22 cellular contexts compared by ENCODE assay signal in genomic region chr12:93191461-93191860, GRCh38.
DNase-seq lines count a peak whose midpoint lies in the region; ATAC-seq, FAIRE-seq and TF ChIP-seq lines count a peak whose summit lies in the region.
"Had no signal": no experiment of that assay in that cellular context is flagged by ENCODE, and none has a peak within 500 bp of the region (broad histone marks: within the 10 kb centered on the region; RNA-seq: fewer than 3 reads in every experiment).

No MANE protein-coding gene starts in this region.

- H3K27me3 ChIP-seq in GM23248 (replicated peaks; ENCODE audit: insufficient read depth) (no peaks in the 10 kb centered on the region), GM12878 (replicated peaks in 1 of 2; ENCODE audit: control insufficient read depth in 2 of 2, insufficient read depth in 2 of 2, low read length in 1 of 2) (no peaks in the 10 kb centered on the region), gastroesophageal sphincter (no peaks in the 10 kb centered on the region), skeletal muscle tissue (ENCODE audit: control insufficient read depth in 3 of 3, insufficient read depth in 3 of 3, low read length in 3 of 3) (no peaks in the 10 kb centered on the region)
- H3K27me3 ChIP-seq: body of pancreas had no signal

- TF ChIP-seq POLR2A in GM12878 (IDR thresholded peaks at IDR 0.05; ENCODE audit: low read depth, low read length) (no peak), gastroesophageal sphincter (IDR thresholded peaks at IDR 0.05) (no peak)

- no peaks in the 10 kb centered on the region for H3K9me2 ChIP-seq in GM23248 (ENCODE audit: insufficient read depth)

- H4K20me1 ChIP-seq in GM23248 (ENCODE audit: insufficient read depth) = no peaks in the 10 kb centered on the region
- no peaks in the 10 kb centered on the region for H4K20me1 ChIP-seq in GM12878 (ENCODE audit: control insufficient read depth, insufficient read depth)

- WGBS in GM23248 (ENCODE audit: low coverage in 1 of 2, low lambda C conversion rate in 2 of 2, missing lambda C conversion rate in 2 of 2), 2 experiments = 1 to 5% methylated on average over 2 of the region's 2 CpGs
- WGBS in GM12878 (ENCODE audit: insufficient coverage, insufficient replicate concordance, low lambda C conversion rate, missing lambda C conversion rate) = 50% methylated on average over 2 of the region's 2 CpGs
- 6 to 9% methylated on average over 2 of the region's 2 CpGs for WGBS in gastroesophageal sphincter (ENCODE audit: low coverage in 1 of 2), 2 donors

- TF ChIP-seq EP300 in GM12878 (IDR thresholded peaks at IDR 0.05; ENCODE audit: borderline replicate concordance in 1 of 2, control insufficient read depth in 1 of 2, low read depth in 2 of 2, low read length in 2 of 2) (no peak), gastroesophageal sphincter (IDR thresholded peaks at IDR 0.05) (no peak)

- intact Hi-C loops in GM12878 (cut with micrococcal nuclease; ENCODE audit: unreplicated experiment) = no loop called here

- no TSS peak for BruUV-seq in GM12878 (replicated peaks; lab: Mats Ljungman, UMichigan)

- no peak for TF ChIP-seq CTCF in GM12878 (IDR thresholded peaks at IDR 0.05 in 2 of 3, conservative IDR thresholded peaks at IDR 0.05 in 1 of 3; ENCODE audit: control insufficient read depth in 2 of 3, extremely low read depth in 1 of 3, insufficient read depth in 1 of 3, low read depth in 3 of 3, low read length in 3 of 3)
- no peak for TF ChIP-seq CTCF in gastroesophageal sphincter (IDR thresholded peaks at IDR 0.05)

- H2AFZ ChIP-seq in GM23248 (peak overlapping the region; percentile 27; the same call in 1 of the 2 replicates), GM12878 (ENCODE audit: control insufficient read depth, low read depth, low read length) (no peak overlapping the region)

- H3K4me2 ChIP-seq in GM23248 (ENCODE audit: unreplicated experiment) = peak overlapping the region; percentile 55
- H3K4me2 ChIP-seq in GM12878 (ENCODE audit: control insufficient read depth, insufficient read depth) = no peak overlapping the region

- POLR2A ChIA-PET in GM12878 (lab: Charles Lee) = interaction anchor here (0.6 to 1.5 kb wide), 3 partner anchors 22 to 85 kb away, joined by 3 to 4 read pairs (median 3); no protein-coding TSS in a partner anchor

- H3K9me3 ChIP-seq in GM23248 (ENCODE audit: low read depth) (no peaks in the 10 kb centered on the region), GM12878 (replicated peaks; ENCODE audit: control insufficient read depth, insufficient read depth, low read length) (peaks cover 3% of the 10 kb centered on the region; the same call in 2 of the 3 replicates), gastroesophageal sphincter (no peaks in the 10 kb centered on the region), skeletal muscle tissue (ENCODE audit: control insufficient read depth in 3 of 3, low read length in 3 of 3) (no peaks in the 10 kb centered on the region)
- H3K9me3 ChIP-seq: body of pancreas had no signal

- TF ChIP-seq RAD21 in GM12878 (IDR thresholded peaks at IDR 0.05; ENCODE audit: insufficient read depth, low read depth, low read length) = no peak

- in situ Hi-C loops in GM23248 (cut with MboI) (no loop called here), GM12878 (cut with MboI) (no loop called here)

- ATAC-seq in GM12878 (no peak), gastroesophageal sphincter (no peak)
- ATAC-seq: body of pancreas; naive thymus-derived CD8-positive, alpha-beta T cell; stimulated activated effector memory CD8-positive, alpha-beta T cell treated with anti-CD3 and anti-CD28 coated beads, Interleukin-12 subunit alpha, Interleukin-12 subunit beta, amount 100 ng/mL, for 72 hours had no signal

- peak overlapping the region; percentile 54 for H3K27ac ChIP-seq in GM23248
- no peak overlapping the region for H3K27ac ChIP-seq in GM12878 (ENCODE audit: control insufficient read depth, insufficient read depth)
- peak overlapping the region; percentile 41 to 86 (median 82) for H3K27ac ChIP-seq in gastroesophageal sphincter
- peak overlapping the region; percentile 67 for H3K27ac ChIP-seq in skeletal muscle tissue (ENCODE audit: low read depth, low read length)
- H3K27ac ChIP-seq: body of pancreas, VCaP had no signal

- H3K4me1 ChIP-seq in GM23248 (ENCODE audit: insufficient read depth) = peaks cover 20% of the 10 kb centered on the region
- no peaks in the 10 kb centered on the region for H3K4me1 ChIP-seq in GM12878 (ENCODE audit: control insufficient read depth, insufficient read depth, low read length)
- peaks cover 0 to 20% (median 6%) of the 10 kb centered on the region in 3 donors for H3K4me1 ChIP-seq in gastroesophageal sphincter
- H3K4me1 ChIP-seq in skeletal muscle tissue (ENCODE audit: control insufficient read depth in 3 of 3, insufficient read depth in 3 of 3, low read length in 3 of 3) = peaks cover 22% of the 10 kb centered on the region in 3 donors
- H3K4me1 ChIP-seq: body of pancreas had no signal

- CTCF ChIA-PET in GM12878 (lab: Yijun Ruan, JAX) = interaction anchor here (0.6 to 1.3 kb wide), 6 partner anchors 15 to 204 kb away, joined by 3 to 5 read pairs (median 3); no protein-coding TSS in a partner anchor

- H3K4me3 ChIP-seq in GM23248 (peak overlapping the region; percentile 39), GM12878 (no peak overlapping the region), gastroesophageal sphincter (no peak overlapping the region), skeletal muscle tissue (ENCODE audit: low read length in 3 of 3) (peak overlapping the region in 1 of 3 donors; percentile 38)
- H3K4me3 ChIP-seq: body of pancreas had no signal

- DNase-seq in GM23248 (peak; percentile 45), GM12878 (ENCODE audit: low read depth, low spot score) (no peak), DMS114 treated with DMSO at 0.1 percent for 48 hours (lab: John Stamatoyannopoulos, UW; ENCODE audit: unreplicated experiment) (no peak), AML-193 (lab: John Stamatoyannopoulos, UW) (no peak), NCI-H187 treated with DMSO at 0.1 percent for 48 hours (lab: John Stamatoyannopoulos, UW) (no peak), cerebellar nuclear complex (lab: John Stamatoyannopoulos, UW) (no peak)
- DNase-seq: activated CD4-positive, alpha-beta T cell treated with anti-CD3 and anti-CD28 coated beads for 48 hours; activated effector memory CD4-positive, alpha-beta T cell treated with anti-CD3 and anti-CD28 coated beads, Interleukin-2, amount 50 U/mL, for 16 hours; activated naive CD8-positive, alpha-beta T cell treated with anti-CD3 and anti-CD28 coated beads, Interleukin-2, amount 10 ng/mL, durations not matched to agents 7 days and 5 days; activated T-cell treated with anti-CD3 and anti-CD28 coated beads, Interleukin-2, amount 50 U/mL, for 1 hour; body of pancreas; effector memory CD4-positive, alpha-beta T cell; islet precursor cell; naive thymus-derived CD8-positive, alpha-beta T cell; stimulated activated CD4-positive, alpha-beta T cell treated with anti-CD3 and anti-CD28 coated beads, Interleukin-4, amount 100 ng/mL, for 1 hour; T-helper 2 cell had no signal

- SMC1A ChIA-PET in GM12878 (lab: Charles Lee; ENCODE audit: uncharacterized antibody, unreplicated experiment) = interaction anchor here (0.5 to 2.1 kb wide), 10 partner anchors 9 to 288 kb away, joined by 3 to 6 read pairs (median 4); no protein-coding TSS in a partner anchor

- FAIRE-seq in GM12878 (lab: Jason Lieb, UNC) = peak; percentile 7
- FAIRE-seq: H1, urothelium cell line had no signal

- H3K79me2 ChIP-seq in GM23248 (ENCODE audit: insufficient read depth) (no peaks in the 10 kb centered on the region), GM12878 (ENCODE audit: control insufficient read depth, insufficient read depth, low read length) (no peaks in the 10 kb centered on the region)

- RAD21 ChIA-PET in GM12878 (lab: Charles Lee; ENCODE audit: unreplicated experiment) = interaction anchor here (0.8 to 2.2 kb wide), 3 partner anchors 13 to 192 kb away, joined by 3 to 6 read pairs (median 3); no protein-coding TSS in a partner anchor

- H3K9ac ChIP-seq in GM23248 (peak overlapping the region; percentile 23), GM12878 (ENCODE audit: control insufficient read depth, insufficient read depth, low read length) (no peak overlapping the region), skeletal muscle tissue (ENCODE audit: low read depth in 1 of 3, low read length in 3 of 3) (peak overlapping the region in 2 of 3 donors; percentile 61 to 66)

- H3K36me3 ChIP-seq in GM23248 (ENCODE audit: low read depth) (no peaks in the 10 kb centered on the region), GM12878 (ENCODE audit: control insufficient read depth in 2 of 2, insufficient read depth in 2 of 2, low read length in 1 of 2) (no peaks in the 10 kb centered on the region), gastroesophageal sphincter (no peaks in the 10 kb centered on the region), skeletal muscle tissue (ENCODE audit: control insufficient read depth in 3 of 3, insufficient read depth in 3 of 3, low read length in 3 of 3) (no peaks in the 10 kb centered on the region)

- peaks cover 29% of the 10 kb centered on the region for H3F3A ChIP-seq in GM23248 (ENCODE audit: insufficient read depth)

TF ChIP-seq in GM12878, 131 proteins besides CTCF, POLR2A, EP300 and RAD21:
- TF ChIP-seq ATF3 (IDR thresholded peaks at IDR 0.05; ENCODE audit: borderline replicate concordance, extremely low read depth, low read depth, low read length) (no peak), KAT2A (conservative IDR thresholded peaks at IDR 0.05; ENCODE audit: control insufficient read depth, low read depth, low read length) (no peak)
TF ChIP-seq in GM12878: peak in this region for 0.
